ENCODE assay signal across 6 cellular contexts in the genomic region with DNA sequence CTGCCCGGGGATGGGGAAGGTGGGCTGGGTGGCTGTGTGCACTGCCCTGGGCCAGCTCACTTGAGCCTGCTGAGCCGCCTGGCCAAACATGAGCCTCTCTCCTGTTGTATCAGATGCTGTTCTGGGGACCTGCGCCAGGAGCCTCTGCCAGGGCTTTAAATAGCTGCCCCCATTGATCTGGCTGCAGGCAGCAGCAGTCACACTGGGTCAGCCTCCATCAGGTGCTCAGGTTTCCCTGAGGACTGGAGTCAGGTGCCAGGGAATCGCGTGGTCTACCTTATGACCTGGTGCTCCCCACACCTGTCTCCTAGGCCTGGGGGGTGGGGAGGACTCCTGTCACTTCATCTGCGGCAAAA. TPM values are rescaled to one million over a fixed set of nuclear protein-coding genes. Genes with fewer than 3 reads are reported as not detected.
DNase-seq lines count a peak whose midpoint lies in the region; ATAC-seq and TF ChIP-seq lines count a peak whose summit lies in the region.

No MANE protein-coding gene starts in this region.

- peaks cover 22 to 39% of the 10 kb centered on the region in 2 donors for H3K36me3 ChIP-seq in ascending aorta

- H3K9me3 Mint-ChIP-seq in IgD-negative memory B cell (no peaks in the 10 kb centered on the region), naive B cell (no peaks in the 10 kb centered on the region)

- peaks cover 7 to 18% of the 10 kb centered on the region in 2 donors for H3K4me1 ChIP-seq in ascending aorta

- H3K27ac ChIP-seq in ascending aorta: peak overlapping the region; percentile 66 to 68

- H3K27me3 ChIP-seq in ascending aorta: no peaks in the 10 kb centered on the region

- peaks cover 3% of the 10 kb centered on the region for H3K36me3 Mint-ChIP-seq in IgD-negative memory B cell
- H3K36me3 Mint-ChIP-seq in naive B cell: no peaks in the 10 kb centered on the region

- no peaks in the 10 kb centered on the region for H3K9me3 ChIP-seq in ascending aorta

- ATAC-seq in naive B cell (ENCODE audit: low read depth in 2 of 2) (no peak), GM19452 (IDR thresholded peaks at IDR 0.05; ENCODE audit: unreplicated experiment) (no peak), GM18907 (IDR thresholded peaks at IDR 0.05; ENCODE audit: unreplicated experiment) (no peak)

- DNase-seq in ascending aorta (ENCODE audit: low spot score in 2 of 2) (peak in 1 of 2 donors; percentile 74), naive B cell (no peak), AG08395 (ENCODE audit: low spot score) (no peak)

- H3K27me3 Mint-ChIP-seq in IgD-negative memory B cell: no peaks in the 10 kb centered on the region
- no peaks in the 10 kb centered on the region for H3K27me3 Mint-ChIP-seq in naive B cell

- intact Hi-C loops in ascending aorta (cut with DNase I): loop anchor here (1.0 to 5.0 kb wide), 2 partner anchors 19 to 93 kb away; a partner anchor contains a TSS

- peak overlapping the region; percentile 91 to 96 (median 93) for H3K27ac Mint-ChIP-seq in IgD-negative memory B cell
- peak overlapping the region; percentile 88 to 98 (median 97) for H3K27ac Mint-ChIP-seq in naive B cell

- H3K4me1 Mint-ChIP-seq in IgD-negative memory B cell: peaks cover 21 to 30% (median 27%) of the 10 kb centered on the region in 3 donors
- H3K4me1 Mint-ChIP-seq in naive B cell: peaks cover 31 to 45% (median 45%) of the 10 kb centered on the region in 3 donors

- TF ChIP-seq CTCF in ascending aorta (IDR thresholded peaks at IDR 0.05): no peak

- H3K4me3 Mint-ChIP-seq in IgD-negative memory B cell (peak overlapping the region in 3 of 4 donors; percentile 90 to 95 (median 95)), naive B cell (peak overlapping the region in 7 of 8 donors; percentile 83 to 97 (median 90))

- peak overlapping the region; percentile 73 to 74 for H3K4me3 ChIP-seq in ascending aorta

RNA-seq across cellular contexts. Expression of a gene that starts 0.7 kb away (rescaled TPM):
- polyA plus RNA-seq in IgD-negative memory B cell: 14.0 TPM
- 29.1 TPM for total RNA-seq in ascending aorta
- polyA plus RNA-seq in naive B cell (ENCODE audit: low read depth in 6 of 6): 10 to 100 TPM in 5 of 6 donors, 1 to 10 TPM in 1; 9.1 to 14.5 (median 12.3) TPM

RNA-seq across cellular contexts. Expression of a gene that starts 5.8 kb away (rescaled TPM):
- polyA plus RNA-seq in IgD-negative memory B cell (1.7 TPM), naive B cell (ENCODE audit: low read depth in 6 of 6) (1 to 10 TPM in 3 of 6 donors, under 1 TPM in 2, not detected in 1; 0.75 to 2.3 (median 1.4) TPM)
- total RNA-seq in ascending aorta: not detected

RNA-seq across cellular contexts. Expression of a gene that starts 9.2 kb away (rescaled TPM):
- not detected for polyA plus RNA-seq in IgD-negative memory B cell
- total RNA-seq in ascending aorta: not detected
- polyA plus RNA-seq in naive B cell (ENCODE audit: low read depth in 6 of 6): under 1 TPM in 2 of 6 donors, not detected in 4; 0.13 to 0.36 TPM

RNA-seq across cellular contexts. Expression of a gene that starts 20.2 kb away (rescaled TPM):
- polyA plus RNA-seq in IgD-negative memory B cell (29.1 TPM), naive B cell (ENCODE audit: low read depth in 6 of 6) (10 to 100 TPM; 12.0 to 29.8 (median 20.6) TPM)
- total RNA-seq in ascending aorta: 83.8 TPM

RNA-seq across cellular contexts. Expression of a gene that starts 22.5 kb away (rescaled TPM):
- polyA plus RNA-seq in IgD-negative memory B cell: 7.2 TPM
- total RNA-seq in ascending aorta: 4.0 TPM
- 10 to 100 TPM in 4 of 6 donors, 1 to 10 TPM in 1, not detected in 1; 6.8 to 12.0 (median 10.9) TPM for polyA plus RNA-seq in naive B cell (ENCODE audit: low read depth in 6 of 6)
